In the genomic region with DNA sequence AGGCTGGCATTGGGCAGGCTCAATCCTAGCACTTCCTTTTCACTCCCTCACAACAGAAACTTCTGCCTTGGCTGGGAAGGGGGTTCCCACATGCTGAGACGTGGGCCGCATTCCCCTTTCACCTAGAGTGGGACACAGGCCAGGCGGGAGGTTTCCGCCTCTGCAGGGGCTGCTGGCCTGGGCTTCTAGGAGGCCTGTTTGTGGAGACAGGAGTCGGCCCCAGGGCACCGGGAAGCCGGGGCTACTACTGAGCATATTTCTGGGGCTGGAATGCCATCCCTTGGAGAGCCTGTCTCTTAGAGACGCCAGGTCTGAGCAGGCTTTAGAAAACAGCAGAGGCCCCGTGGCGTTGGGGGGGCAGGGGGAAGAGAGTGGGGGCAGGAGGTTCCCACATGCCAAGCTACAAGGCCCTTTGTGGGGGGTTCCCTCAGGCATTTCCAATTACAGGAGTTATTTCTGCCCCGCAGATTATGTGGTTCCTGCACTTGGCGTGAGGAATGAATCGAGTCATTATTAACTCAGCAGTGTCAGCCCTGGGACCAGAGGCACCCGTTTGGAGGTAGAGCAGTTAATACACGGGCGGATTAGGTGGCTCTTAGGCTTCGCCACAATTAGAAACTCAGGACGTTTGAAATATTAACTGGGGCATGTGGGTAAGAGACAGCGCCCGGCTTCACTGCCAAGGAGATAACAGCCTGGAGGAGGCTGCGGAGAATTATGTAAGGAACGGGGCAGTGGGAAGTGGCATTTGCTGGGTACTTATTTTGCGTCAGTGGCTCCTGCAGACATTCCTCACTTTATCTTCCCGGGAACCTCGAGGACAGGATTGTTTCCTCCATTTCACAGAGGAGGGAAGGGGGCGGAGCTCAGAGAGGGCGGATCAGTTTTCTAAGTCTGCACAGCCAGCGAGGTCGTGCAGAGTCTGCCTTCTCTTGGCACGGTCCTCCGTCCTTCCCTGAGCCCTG, we compare ENCODE assay signal across 11 cellular contexts.
DNase-seq lines count a peak whose midpoint lies in the region; ATAC-seq and TF ChIP-seq lines count a peak whose summit lies in the region.
"Had no signal": no experiment of that assay in that cellular context is flagged by ENCODE, and none has a peak within 500 bp of the region (broad histone marks: within the 10 kb centered on the region; RNA-seq: fewer than 3 reads in every experiment).

No MANE protein-coding gene starts in this region.

- no peak overlapping the region for H2AFZ ChIP-seq in PC-3 (ENCODE audit: low read length)

- H3K27ac Mint-ChIP-seq in MCF 10A (ENCODE audit: low read depth, unreplicated experiment), result no peak overlapping the region
- H3K27ac Mint-ChIP-seq: natural killer cell treated with Interleukin-12 subunit alpha and Interleukin-12 subunit beta and Interleukin-15 and Interleukin-18, amount 100 ng/mL, for 72 hours had no signal

- H3F3A ChIP-seq in PC-3 (ENCODE audit: low read length, unreplicated experiment), result no peaks in the 10 kb centered on the region

- H3K4me1 ChIP-seq in ovary (ENCODE audit: insufficient read depth), result peaks cover 15% of the 10 kb centered on the region
- no peaks in the 10 kb centered on the region for H3K4me1 ChIP-seq in effector memory CD4-positive, alpha-beta T cell (ENCODE audit: control insufficient read depth, insufficient read depth, low read length, poor library complexity, severe bottlenecking)
- no peaks in the 10 kb centered on the region for H3K4me1 ChIP-seq in PC-3 (ENCODE audit: insufficient read depth, low read length)

- H3K9me3 ChIP-seq in ovary (no peaks in the 10 kb centered on the region), PC-3 (ENCODE audit: low read length) (no peaks in the 10 kb centered on the region)
- no peaks in the 10 kb centered on the region for H3K9me3 ChIP-seq in effector memory CD4-positive, alpha-beta T cell (ENCODE audit: control insufficient read depth, low read length)

- no peak for TF ChIP-seq CTCF in MCF 10A (IDR thresholded peaks at IDR 0.05; ENCODE audit: unreplicated experiment)
- TF ChIP-seq CTCF in ovary (IDR thresholded peaks at IDR 0.05), result no peak
- no peak for TF ChIP-seq CTCF in PC-3 (conservative IDR thresholded peaks at IDR 0.05; ENCODE audit: low read depth, low read length)

- 5 to 30% (median 10%) methylated on average over 31 of the region's 31 CpGs for whole genome bisulfite sequencing in ovary, 3 donors

- H3K36me3 Mint-ChIP-seq in MCF 10A (ENCODE audit: insufficient read depth, unreplicated experiment), result no peaks in the 10 kb centered on the region
- H3K36me3 Mint-ChIP-seq: natural killer cell treated with Interleukin-12 subunit alpha and Interleukin-12 subunit beta and Interleukin-15 and Interleukin-18, amount 100 ng/mL, for 72 hours had no signal

- H3K36me3 ChIP-seq in ovary, result no peaks in the 10 kb centered on the region
- H3K36me3 ChIP-seq in effector memory CD4-positive, alpha-beta T cell (ENCODE audit: control insufficient read depth, insufficient read depth, low read length), result no peaks in the 10 kb centered on the region
- no peaks in the 10 kb centered on the region for H3K36me3 ChIP-seq in PC-3 (ENCODE audit: low read depth, low read length)

- H3K27me3 Mint-ChIP-seq in MCF 10A (ENCODE audit: insufficient read depth, unreplicated experiment), result no peaks in the 10 kb centered on the region
- H3K27me3 Mint-ChIP-seq: natural killer cell treated with Interleukin-12 subunit alpha and Interleukin-12 subunit beta and Interleukin-15 and Interleukin-18, amount 100 ng/mL, for 72 hours had no signal

- H3K4me3 Mint-ChIP-seq in MCF 10A (ENCODE audit: unreplicated experiment), result peak overlapping the region; percentile 51
- H3K4me3 Mint-ChIP-seq: natural killer cell treated with Interleukin-12 subunit alpha and Interleukin-12 subunit beta and Interleukin-15 and Interleukin-18, amount 100 ng/mL, for 72 hours had no signal

- no peak for TF ChIP-seq POLR2A in ovary (IDR thresholded peaks at IDR 0.05)

- CTCF ChIA-PET in MCF 10A (lab: Yijun Ruan, JAX), result interaction anchor here (0.6 kb wide), 2 partner anchors 303 to 984 kb away, joined by 3 read pairs; no protein-coding TSS in a partner anchor
- CTCF ChIA-PET in PC-3 (lab: Charles Lee), result no interaction called here

- intact Hi-C loops in MCF 10A (cut with micrococcal nuclease), result no loop called here
- intact Hi-C loops in ovary (cut with DNase I), result no loop called here
- intact Hi-C loops in PC-3 (cut with micrococcal nuclease), result no loop called here

- ATAC-seq in HG03469 (IDR thresholded peaks at IDR 0.05; ENCODE audit: unreplicated experiment) (no peak), HG03457 (IDR thresholded peaks at IDR 0.05; ENCODE audit: unreplicated experiment) (no peak), PC-3 (no peak)

- POLR2A ChIA-PET in MCF 10A (lab: Yijun Ruan, JAX), result interaction anchor here (0.5 kb wide), 1 partner anchor 12 kb away, joined by 3 read pairs; no protein-coding TSS in a partner anchor
- POLR2A ChIA-PET in PC-3 (lab: Charles Lee; ENCODE audit: unreplicated experiment), result no interaction called here

- no peak overlapping the region for H3K9ac ChIP-seq in PC-3 (ENCODE audit: low read length)

- no peaks in the 10 kb centered on the region for H3K9me3 Mint-ChIP-seq in MCF 10A (ENCODE audit: unreplicated experiment)
- H3K9me3 Mint-ChIP-seq: natural killer cell treated with Interleukin-12 subunit alpha and Interleukin-12 subunit beta and Interleukin-15 and Interleukin-18, amount 100 ng/mL, for 72 hours had no signal

- no peaks in the 10 kb centered on the region for H3K9me2 ChIP-seq in PC-3 (replicated peaks; ENCODE audit: low read length)

- H4K20me1 ChIP-seq in PC-3 (ENCODE audit: low read length), result no peaks in the 10 kb centered on the region

- H3K4me1 Mint-ChIP-seq in MCF 10A (ENCODE audit: insufficient read depth, unreplicated experiment), result peaks cover 11% of the 10 kb centered on the region

- no peak overlapping the region for H3K4me2 ChIP-seq in PC-3 (ENCODE audit: low read length)

- H3K27ac ChIP-seq in ovary, result peak overlapping the region in 1 of 2 donors; percentile 62
- no peak overlapping the region for H3K27ac ChIP-seq in effector memory CD4-positive, alpha-beta T cell (ENCODE audit: insufficient read depth, low read length, poor library complexity, severe bottlenecking)
- H3K27ac ChIP-seq in PC-3 (ENCODE audit: low read length), result no peak overlapping the region

- DNase-seq in Daoy (ENCODE audit: low read depth), result peak; percentile 80
- DNase-seq in MCF 10A (ENCODE audit: unreplicated experiment), result peak; percentile 25
- DNase-seq in hippocampal formation (lab: John Stamatoyannopoulos, UW), result peak; percentile 42 to 62
- DNase-seq in ovary, result peak; percentile 33 to 71 (median 56)
- DNase-seq in effector memory CD4-positive, alpha-beta T cell, result no peak
- DNase-seq in PC-3, result no peak
- DNase-seq: activated CD8-positive, alpha-beta memory T cell treated with anti-CD3 and anti-CD28 coated beads, Interleukin-2, amount 50 U/mL, for 48 hours; NCI-H2171 had no signal

- BruUV-seq in MCF 10A (replicated peaks; lab: Mats Ljungman, UMichigan) (no TSS peak), PC-3 (replicated peaks; lab: Mats Ljungman, UMichigan) (no TSS peak)

- TF ChIP-seq EP300 in ovary (IDR thresholded peaks at IDR 0.05), result no peak

- H3K27me3 ChIP-seq in ovary, result no peaks in the 10 kb centered on the region
- H3K27me3 ChIP-seq in effector memory CD4-positive, alpha-beta T cell (replicated peaks; ENCODE audit: control insufficient read depth, insufficient read depth, low read length, poor library complexity, severe bottlenecking), result no peaks in the 10 kb centered on the region
- H3K27me3 ChIP-seq in PC-3 (ENCODE audit: low read length), result no peaks in the 10 kb centered on the region

- H3K4me3 ChIP-seq in ovary (no peak overlapping the region), PC-3 (ENCODE audit: low read length) (no peak overlapping the region)
- H3K4me3 ChIP-seq in effector memory CD4-positive, alpha-beta T cell (ENCODE audit: insufficient read depth, low read depth, low read length, poor library complexity, severe bottlenecking), result no peak overlapping the region

- no peaks in the 10 kb centered on the region for H3K79me2 ChIP-seq in PC-3 (ENCODE audit: low read length)

Comparison
In these comparisons a context has a peak if more than half of its experiments do, and no peak if none do; other contexts are left out.
1. DNase-seq: peak in Daoy (single experiment), MCF 10A (single experiment), hippocampal formation (2 of 2) and ovary (5 of 5); none in effector memory CD4-positive, alpha-beta T cell (0 of 3) and PC-3 (single experiment).